ENCODE assay signal across 12 cellular contexts in genomic region chr2:189217546-189217945, GRCh38. TPM values are rescaled to one million over a fixed set of nuclear protein-coding genes. Genes with fewer than 3 reads are reported as not detected.
A peak's percentile ranks its signal among the peaks of the same experiment; 100 is the strongest.
DNase-seq lines count a peak whose midpoint lies in the region; ATAC-seq and TF ChIP-seq lines count a peak whose summit lies in the region.
"Had no signal": no experiment of that assay in that cellular context is flagged by ENCODE, and none has a peak within 500 bp of the region (broad histone marks: within the 10 kb centered on the region; RNA-seq: fewer than 3 reads in every experiment).

No MANE protein-coding gene starts in this region.

- no peaks in the 10 kb centered on the region for H3K36me3 Mint-ChIP-seq in endothelial cell (ENCODE audit: low read depth, unreplicated experiment)

- H3K27ac ChIP-seq in A673 (ENCODE audit: low read depth, low read length, poor library complexity, severe bottlenecking) = peak overlapping the region; percentile 70
- no peak overlapping the region for H3K27ac ChIP-seq in sigmoid colon
- H3K27ac ChIP-seq: thyroid gland had no signal

- no peak overlapping the region for H3K4me3 Mint-ChIP-seq in endothelial cell (ENCODE audit: unreplicated experiment)
- H3K4me3 Mint-ChIP-seq: B cell had no signal

- H3K4me1 ChIP-seq in A673 (ENCODE audit: insufficient read depth, low read length, poor library complexity, severe bottlenecking) (peaks cover 33% of the 10 kb centered on the region), sigmoid colon (peaks cover 0 to 13% (median 11%) of the 10 kb centered on the region in 4 donors)

- peak overlapping the region; percentile 20 for H3K27ac Mint-ChIP-seq in endothelial cell (ENCODE audit: unreplicated experiment)
- H3K27ac Mint-ChIP-seq: B cell had no signal

- no peaks in the 10 kb centered on the region for H3K9me3 Mint-ChIP-seq in endothelial cell (ENCODE audit: unreplicated experiment)

- TF ChIP-seq CTCF in A673 (conservative IDR thresholded peaks at IDR 0.05; ENCODE audit: low read depth, low read length) (no peak), endothelial cell (IDR thresholded peaks at IDR 0.05; ENCODE audit: unreplicated experiment) (no peak), sigmoid colon (IDR thresholded peaks at IDR 0.05) (no peak)

- H3K4me3 ChIP-seq in A673 (ENCODE audit: low read depth, low read length, poor library complexity, severe bottlenecking) (no peak overlapping the region), sigmoid colon (no peak overlapping the region)
- H3K4me3 ChIP-seq: thyroid gland had no signal

- H3K36me3 ChIP-seq in A673 (ENCODE audit: insufficient read depth, low read length, poor library complexity, severe bottlenecking) (no peaks in the 10 kb centered on the region), sigmoid colon (no peaks in the 10 kb centered on the region)
- H3K36me3 ChIP-seq: thyroid gland had no signal

- DNase-seq in A673 (ENCODE audit: low spot score) = peak; percentile 97
- peak; percentile 45 for DNase-seq in NCI-H2227 (lab: John Stamatoyannopoulos, UW; ENCODE audit: unreplicated experiment)
- peak; percentile 18 for DNase-seq in endothelial cell (ENCODE audit: low spot score)
- peak; percentile 44 to 74 for DNase-seq in lung microvascular endothelial cell (ENCODE audit: low read depth in 2 of 2)
- no peak for DNase-seq in occipital lobe (lab: John Stamatoyannopoulos, UW)
- DNase-seq in activated CD4-positive, CD25-positive, alpha-beta regulatory T cell (lab: John Stamatoyannopoulos, UW) = no peak
- no peak for DNase-seq in sigmoid colon
- DNase-seq: GDM1, NCI-H187 treated with DMSO at 0.1 percent for 48 hours, thyroid gland had no signal

- intact Hi-C loops in A673 (cut with micrococcal nuclease; ENCODE audit: unreplicated experiment) (no loop called here), sigmoid colon (cut with DNase I) (no loop called here)

- WGBS in sigmoid colon, 2 donors = 67 to 86% methylated on average over 6 of the region's 6 CpGs

- TF ChIP-seq POLR2A in sigmoid colon (IDR thresholded peaks at IDR 0.05) = no peak

- POLR2A ChIA-PET in A673 (lab: Charles Lee; ENCODE audit: low non-redundant PET) = no interaction called here

- H3K4me1 Mint-ChIP-seq in endothelial cell (ENCODE audit: unreplicated experiment) = peaks cover 16% of the 10 kb centered on the region
- H3K4me1 Mint-ChIP-seq: B cell had no signal

- CTCF ChIA-PET in A673 (lab: Charles Lee) = interaction anchor here (1.6 kb wide), 1 partner anchor 39 kb away, joined by 5 read pairs; no protein-coding TSS in a partner anchor

- ATAC-seq in HG02981 (IDR thresholded peaks at IDR 0.05; ENCODE audit: unreplicated experiment) = no peak

- no TSS peak for BruUV-seq in A673 (replicated peaks; lab: Mats Ljungman, UMichigan)

- H3K9me3 ChIP-seq in A673 (ENCODE audit: low read depth, low read length, poor library complexity, severe bottlenecking) = no peaks in the 10 kb centered on the region
- H3K9me3 ChIP-seq in sigmoid colon = no peaks in the 10 kb centered on the region
- H3K9me3 ChIP-seq: thyroid gland had no signal

- H3K27me3 ChIP-seq in A673 (replicated peaks; ENCODE audit: insufficient read depth, low read depth, low read length, poor library complexity) (no peaks in the 10 kb centered on the region), sigmoid colon (no peaks in the 10 kb centered on the region)
- H3K27me3 ChIP-seq: thyroid gland had no signal

- no peaks in the 10 kb centered on the region for H3K27me3 Mint-ChIP-seq in endothelial cell (ENCODE audit: unreplicated experiment)
- H3K27me3 Mint-ChIP-seq: B cell had no signal

- no peak for TF ChIP-seq EP300 in sigmoid colon (IDR thresholded peaks at IDR 0.05)

RNA-seq across cellular contexts. Expression of gene COL5A2, which starts 38.0 kb away (rescaled TPM):
- total RNA-seq in A673 (2021) (90.7 and 92.2 TPM in 2 replicates), endothelial cell (ENCODE audit: unreplicated experiment) (243 TPM), lung microvascular endothelial cell (34.9 and 36.5 TPM in 2 replicates), occipital lobe (18.9 TPM), sigmoid colon (100 to 1,000 TPM in 1 of 4 donors, 10 to 100 TPM in 3; 60.9 to 164 (median 90.0) TPM)
- 10 to 100 TPM in 1 of 3 donors, 1 to 10 TPM in 2; 3.6 to 31.0 (median 3.7) TPM for polyA plus RNA-seq in sigmoid colon

Comparison
In these comparisons a context has a peak if more than half of its experiments do, and no peak if none do; other contexts are left out.
1. DNase-seq: peak in A673 (single experiment), NCI-H2227 (single experiment), endothelial cell (single experiment) and lung microvascular endothelial cell (2 of 2); none in occipital lobe (single experiment), activated CD4-positive, CD25-positive, alpha-beta regulatory T cell (0 of 4) and sigmoid colon (single experiment).